16 cellular contexts compared by ENCODE assay signal in the genomic region with DNA sequence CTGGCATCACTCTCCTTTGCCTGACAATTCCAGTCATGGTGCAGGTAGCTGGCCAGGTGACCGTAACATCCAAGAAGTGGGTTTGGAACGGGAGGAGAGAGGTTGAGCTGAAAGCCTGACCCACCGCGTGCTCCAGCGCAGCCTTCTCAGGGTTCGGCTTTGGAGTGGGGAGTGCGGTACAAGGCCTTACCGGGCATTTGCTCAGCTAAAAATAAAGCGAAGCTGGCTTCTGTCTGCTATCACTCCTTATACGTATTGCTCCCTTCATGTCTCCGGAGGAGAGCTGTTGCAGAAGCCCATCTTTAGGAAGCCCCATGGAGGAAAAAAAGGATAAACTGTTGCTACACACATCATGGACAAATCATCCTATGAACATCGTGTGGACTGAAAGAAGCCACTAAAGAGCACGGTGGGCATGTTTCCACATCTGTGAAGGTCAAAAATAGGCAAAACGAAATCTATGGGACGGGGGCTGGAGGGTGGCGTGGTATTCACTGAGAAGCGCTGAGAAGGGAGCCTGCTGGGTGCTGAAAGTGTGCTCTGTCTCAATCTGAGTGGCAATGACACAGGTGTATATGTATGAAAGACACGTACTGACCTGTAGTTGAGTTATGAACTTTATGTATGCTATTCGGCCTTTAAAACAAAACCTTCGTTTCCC.
"Had no signal": no experiment of that assay in that cellular context is flagged by ENCODE, and none has a peak within 500 bp of the region (broad histone marks: within the 10 kb centered on the region; RNA-seq: fewer than 3 reads in every experiment).

No MANE protein-coding gene starts in this region.

- H3K27ac Mint-ChIP-seq: activated naive CD4-positive, alpha-beta T cell treated with anti-CD3 and anti-CD28 coated beads for 36 hours; activated T-helper 17 cell treated with anti-CD3 and anti-CD28 coated beads, Interleukin-2, amount 50 U/mL, for 72 hours; endodermal cell; memory B cell had no signal

- H3K4me3 Mint-ChIP-seq: activated naive CD4-positive, alpha-beta T cell treated with anti-CD3 and anti-CD28 coated beads for 36 hours; endodermal cell; memory B cell; T-helper 1 cell treated with Interleukin-12 subunit alpha and Interleukin-12 subunit beta and Interleukin-4 antibody, amounts not matched to agents 30 μg/mL and 1 μg/mL, for 36 hours had no signal

- DNase-seq: activated CD4-positive, alpha-beta T cell treated with anti-CD3 and anti-CD28 coated beads for 1 hour; activated CD4-positive, alpha-beta T cell treated with anti-CD3 and anti-CD28 coated beads, Interleukin-2, amount 50 U/mL, for 4 hours; activated naive CD4-positive, alpha-beta T cell treated with anti-CD3 and anti-CD28 coated beads for 36 hours; activated T-cell treated with anti-CD3 and anti-CD28 coated beads for 4 hours; caudate nucleus; endodermal cell; foreskin melanocyte; glutamatergic neuron; pancreas; stimulated activated naive CD4-positive, alpha-beta T cell; thyroid gland had no signal

- H3K4me1 ChIP-seq: pancreas, thyroid gland had no signal

- H3K36me3 ChIP-seq: pancreas, thyroid gland had no signal

- H3K27me3 Mint-ChIP-seq: activated T-helper 17 cell treated with anti-CD3 and anti-CD28 coated beads, Interleukin-2, amount 50 U/mL, for 72 hours; memory B cell had no signal

- H3K4me3 ChIP-seq: pancreas, thyroid gland had no signal

- H3K27ac ChIP-seq: epithelial cell of prostate, pancreas, thyroid gland, VCaP had no signal

- H3K36me3 Mint-ChIP-seq: memory B cell had no signal

- H3K9me3 ChIP-seq: pancreas, thyroid gland had no signal

- H3K9me3 Mint-ChIP-seq: activated naive CD4-positive, alpha-beta T cell treated with anti-CD3 and anti-CD28 coated beads for 36 hours; activated T-helper 17 cell treated with anti-CD3 and anti-CD28 coated beads, Interleukin-2, amount 50 U/mL, for 72 hours; endodermal cell; memory B cell; T-helper 1 cell treated with Interleukin-12 subunit alpha and Interleukin-12 subunit beta and Interleukin-4 antibody, amounts not matched to agents 30 μg/mL and 1 μg/mL, for 36 hours had no signal

- ATAC-seq: activated T-helper 17 cell treated with anti-CD3 and anti-CD28 coated beads, Interleukin-2, amount 50 U/mL, for 72 hours had no signal

- H3K27me3 ChIP-seq: pancreas, thyroid gland had no signal

- H3K4me1 Mint-ChIP-seq: endodermal cell had no signal
